ENCODE assay signal across 8 cellular contexts in genomic region chr3:143119974-143120715, GRCh38. TPM values are rescaled to one million over a fixed set of nuclear protein-coding genes. Genes with fewer than 3 reads are reported as not detected.
DNase-seq lines count a peak whose midpoint lies in the region; ATAC-seq and TF ChIP-seq lines count a peak whose summit lies in the region.

No MANE protein-coding gene starts in this region.

- peaks cover 7% of the 10 kb centered on the region for H3K4me1 ChIP-seq in A673 (ENCODE audit: insufficient read depth, low read length, poor library complexity, severe bottlenecking)

- peaks cover 17% of the 10 kb centered on the region for H3K36me3 Mint-ChIP-seq in T-helper 2 cell treated with Interferon-gamma antibody and Interleukin-4, amounts not matched to agents 5 μg/mL and 100 μg/mL, for 36 hours (ENCODE audit: low read depth)

- peaks cover 51% of the 10 kb centered on the region for H3K4me1 Mint-ChIP-seq in T-helper 2 cell treated with Interferon-gamma antibody and Interleukin-4, amounts not matched to agents 5 μg/mL and 100 μg/mL, for 36 hours (ENCODE audit: low read depth)

- H3K4me3 ChIP-seq in A673 (ENCODE audit: low read depth, low read length, poor library complexity, severe bottlenecking), result peak overlapping the region; percentile 58

- H3K9me3 ChIP-seq in A673 (ENCODE audit: low read depth, low read length, poor library complexity, severe bottlenecking), result no peaks in the 10 kb centered on the region

- H3K27ac Mint-ChIP-seq in T-helper 2 cell treated with Interferon-gamma antibody and Interleukin-4, amounts not matched to agents 5 μg/mL and 100 μg/mL, for 36 hours, result peak overlapping the region; percentile 82

- H3K27me3 Mint-ChIP-seq in T-helper 2 cell treated with Interferon-gamma antibody and Interleukin-4, amounts not matched to agents 5 μg/mL and 100 μg/mL, for 36 hours (ENCODE audit: low read depth), result peaks cover 6% of the 10 kb centered on the region

- no peak overlapping the region for H3K27ac ChIP-seq in A673 (ENCODE audit: low read depth, low read length, poor library complexity, severe bottlenecking)

- DNase-seq in A673 (ENCODE audit: low spot score) (peak; percentile 33), left kidney (ENCODE audit: low read depth, low spot score) (peak; percentile 77)
- DNase-seq in T-helper 2 cell treated with Interferon-gamma antibody and Interleukin-4, amounts not matched to agents 5 μg/mL and 100 μg/mL, for 36 hours (ENCODE audit: low spot score), result peak; percentile 45
- peak; percentile 10 for DNase-seq in central memory CD4-positive, alpha-beta T cell
- DNase-seq in stimulated activated CD4-positive, alpha-beta T cell treated with anti-CD3 and anti-CD28 coated beads, TNF-alpha, amount 100 ng/mL, for 4 hours (ENCODE audit: low read depth in 3 of 3), result peak in 2 of 3 experiments; percentile 15 to 33

- no TSS peak for BruUV-seq in A673 (replicated peaks; lab: Mats Ljungman, UMichigan)

- intact Hi-C loops in A673 (cut with micrococcal nuclease; ENCODE audit: unreplicated experiment), result loop anchor here (5.0 to 10.0 kb wide), 2 partner anchors 207 to 555 kb away; no protein-coding TSS in a partner anchor

- peaks cover 33% of the 10 kb centered on the region for H3K27me3 ChIP-seq in A673 (replicated peaks; ENCODE audit: insufficient read depth, low read depth, low read length, poor library complexity)

- POLR2A ChIA-PET in A673 (lab: Charles Lee; ENCODE audit: low non-redundant PET), result no interaction called here

- H3K36me3 ChIP-seq in A673 (ENCODE audit: insufficient read depth, low read length, poor library complexity, severe bottlenecking), result no peaks in the 10 kb centered on the region

- TF ChIP-seq CTCF in A673 (conservative IDR thresholded peaks at IDR 0.05; ENCODE audit: low read depth, low read length), result no peak

- CTCF ChIA-PET in A673 (lab: Charles Lee), result interaction anchor here (2.0 kb wide), 1 partner anchor 524 kb away, joined by 7 read pairs; no protein-coding TSS in a partner anchor

- H3K4me3 Mint-ChIP-seq in T-helper 2 cell treated with Interferon-gamma antibody and Interleukin-4, amounts not matched to agents 5 μg/mL and 100 μg/mL, for 36 hours, result peak overlapping the region; percentile 91

- no peaks in the 10 kb centered on the region for H3K9me3 Mint-ChIP-seq in T-helper 2 cell treated with Interferon-gamma antibody and Interleukin-4, amounts not matched to agents 5 μg/mL and 100 μg/mL, for 36 hours

- ATAC-seq in GM18907 (IDR thresholded peaks at IDR 0.05; ENCODE audit: unreplicated experiment) (peak; percentile 16), HG03175 (IDR thresholded peaks at IDR 0.05; ENCODE audit: unreplicated experiment) (peak; percentile 8), GM18870 (IDR thresholded peaks at IDR 0.05; ENCODE audit: unreplicated experiment) (no peak)

RNA-seq across cellular contexts. Expression of gene CHST2, which starts 0.6 kb away (rescaled TPM):
- 0.64 and 0.66 TPM in 2 replicates for total RNA-seq in A673 (2021)

Comparison
In these comparisons a context has a peak if more than half of its experiments do, and no peak if none do; other contexts are left out.
1. DNase-seq: peak in every context shown above with its lines; median percentile 77 in left kidney; 45 in T-helper 2 cell treated with Interferon-gamma antibody and Interleukin-4, amounts not matched to agents 5 μg/mL and 100 μg/mL, for 36 hours; 33 in A673; 24 in stimulated activated CD4-positive, alpha-beta T cell treated with anti-CD3 and anti-CD28 coated beads, TNF-alpha, amount 100 ng/mL, for 4 hours; 10 in central memory CD4-positive, alpha-beta T cell.